ENCODE assay signal across 22 cellular contexts in genomic region chr5:132083065-132083678, GRCh38. TPM values are rescaled to one million over a fixed set of nuclear protein-coding genes. Genes with fewer than 3 reads are reported as not detected.
DNase-seq lines count a peak whose midpoint lies in the region; ATAC-seq and TF ChIP-seq lines count a peak whose summit lies in the region.
"Had no signal": no experiment of that assay in that cellular context is flagged by ENCODE, and none has a peak within 500 bp of the region (broad histone marks: within the 10 kb centered on the region; RNA-seq: fewer than 3 reads in every experiment).

No MANE protein-coding gene starts in this region.

- CTCF ChIA-PET in CD8-positive, alpha-beta memory T cell (lab: Charles Lee), result no interaction called here
- CTCF ChIA-PET in activated CD4-positive, alpha-beta memory T cell treated with anti-CD3 and anti-CD28 coated beads for 36 hours (lab: Charles Lee), result interaction anchor here (1.5 to 2.2 kb wide), 3 partner anchors 15 to 97 kb away, joined by 5 read pairs; no protein-coding TSS in a partner anchor

- 88% methylated on average over 4 of the region's 4 CpGs for WGBS in lower leg skin, 2 donors
- 91% methylated on average over 2 of the region's 4 CpGs for WGBS in mesenchymal stem cell

- H3K18ac ChIP-seq in mesenchymal stem cell (ENCODE audit: low read depth in 1 of 2, low read length in 2 of 2), result no peak overlapping the region

- no peak for TF ChIP-seq POLR2A in lower leg skin (IDR thresholded peaks at IDR 0.05)

- no peaks in the 10 kb centered on the region for H3K9me3 ChIP-seq in CD4-positive, CD25-positive, alpha-beta regulatory T cell (ENCODE audit: control insufficient read depth in 2 of 2, low read length in 2 of 2)
- H3K9me3 ChIP-seq in CD8-positive, alpha-beta memory T cell (ENCODE audit: low read length), result no peaks in the 10 kb centered on the region
- no peaks in the 10 kb centered on the region for H3K9me3 ChIP-seq in mesenchymal stem cell (ENCODE audit: control insufficient read depth, low read length)
- H3K9me3 ChIP-seq: SJSA1, tibial artery had no signal

- H2BK5ac ChIP-seq in mesenchymal stem cell (ENCODE audit: low read depth, low read length, poor library complexity, severe bottlenecking), result no peak overlapping the region

- no peak overlapping the region for H4K91ac ChIP-seq in mesenchymal stem cell (ENCODE audit: low read length)

- DNase-seq in CD4-positive, CD25-positive, alpha-beta regulatory T cell, result no peak
- peak in 1 of 5 donors; percentile 27 for DNase-seq in CD8-positive, alpha-beta memory T cell
- peak; percentile 69 for DNase-seq in activated CD4-positive, alpha-beta memory T cell treated with anti-CD3 and anti-CD28 coated beads for 36 hours
- DNase-seq in effector memory CD8-positive, alpha-beta T cell, result no peak
- DNase-seq in lower leg skin (ENCODE audit: low spot score in 2 of 2), result no peak
- no peak for DNase-seq in glutamatergic neuron
- DNase-seq in mesenchymal stem cell, result no peak
- DNase-seq: brain microvascular endothelial cell, dermis blood vessel endothelial cell, DMS 273 treated with DMSO at 0.1 percent for 48 hours, GM23248, KBM-7, left colon, midbrain, NCI-H1105 treated with DMSO at 0.1 percent for 48 hours, NCI-H2107, NCI-H748 treated with DMSO at 0.1 percent for 48 hours, retina, T-helper 9 cell, tibial artery had no signal

- peaks cover 5 to 29% (median 19%) of the 10 kb centered on the region in 4 donors for H3K4me1 Mint-ChIP-seq in CD4-positive, CD25-positive, alpha-beta regulatory T cell
- H3K4me1 Mint-ChIP-seq in CD8-positive, alpha-beta memory T cell, result peaks cover 24 to 50% (median 41%) of the 10 kb centered on the region in 3 donors
- peaks cover 50% of the 10 kb centered on the region for H3K4me1 Mint-ChIP-seq in activated CD4-positive, alpha-beta memory T cell treated with anti-CD3 and anti-CD28 coated beads for 36 hours (ENCODE audit: low read depth)
- peaks cover 20 to 25% of the 10 kb centered on the region in 2 donors for H3K4me1 Mint-ChIP-seq in effector memory CD8-positive, alpha-beta T cell (ENCODE audit: low read depth in 2 of 2)
- H3K4me1 Mint-ChIP-seq in glutamatergic neuron (ENCODE audit: low read depth, unreplicated experiment), result no peaks in the 10 kb centered on the region

- TF ChIP-seq CTCF in lower leg skin (IDR thresholded peaks at IDR 0.05) (no peak), glutamatergic neuron (IDR thresholded peaks at IDR 0.05; ENCODE audit: partially characterized antibody, unreplicated experiment) (no peak)

- no peaks in the 10 kb centered on the region for H3K36me3 Mint-ChIP-seq in CD4-positive, CD25-positive, alpha-beta regulatory T cell
- no peaks in the 10 kb centered on the region for H3K36me3 Mint-ChIP-seq in CD8-positive, alpha-beta memory T cell
- H3K36me3 Mint-ChIP-seq in activated CD4-positive, alpha-beta memory T cell treated with anti-CD3 and anti-CD28 coated beads for 36 hours, result no peaks in the 10 kb centered on the region
- no peaks in the 10 kb centered on the region for H3K36me3 Mint-ChIP-seq in effector memory CD8-positive, alpha-beta T cell (ENCODE audit: insufficient read depth)
- no peaks in the 10 kb centered on the region for H3K36me3 Mint-ChIP-seq in glutamatergic neuron (ENCODE audit: unreplicated experiment)

- peak overlapping the region; percentile 23 for H3K4me3 ChIP-seq in CD4-positive, CD25-positive, alpha-beta regulatory T cell (ENCODE audit: low read depth, low read length)
- H3K4me3 ChIP-seq in CD8-positive, alpha-beta memory T cell (ENCODE audit: low read length), result no peak overlapping the region
- H3K4me3 ChIP-seq in lower leg skin (ENCODE audit: low read depth, poor library complexity, severe bottlenecking), result no peak overlapping the region
- H3K4me3 ChIP-seq in mesenchymal stem cell (ENCODE audit: insufficient read depth in 1 of 2, low read depth in 1 of 2, low read length in 2 of 2), result no peak overlapping the region
- H3K4me3 ChIP-seq: GM23248, SJSA1, tibial artery had no signal

- no peak overlapping the region for H3K14ac ChIP-seq in mesenchymal stem cell (ENCODE audit: low read length in 2 of 2)

- no peaks in the 10 kb centered on the region for H3K9me3 Mint-ChIP-seq in CD4-positive, CD25-positive, alpha-beta regulatory T cell
- H3K9me3 Mint-ChIP-seq in CD8-positive, alpha-beta memory T cell, result no peaks in the 10 kb centered on the region
- no peaks in the 10 kb centered on the region for H3K9me3 Mint-ChIP-seq in activated CD4-positive, alpha-beta memory T cell treated with anti-CD3 and anti-CD28 coated beads for 36 hours
- no peaks in the 10 kb centered on the region for H3K9me3 Mint-ChIP-seq in effector memory CD8-positive, alpha-beta T cell
- peaks cover 7% of the 10 kb centered on the region for H3K9me3 Mint-ChIP-seq in glutamatergic neuron (ENCODE audit: unreplicated experiment)

- no peak overlapping the region for H2BK15ac ChIP-seq in mesenchymal stem cell (ENCODE audit: low read depth, poor library complexity, severe bottlenecking)

- POLR2A ChIA-PET in CD8-positive, alpha-beta memory T cell (lab: Charles Lee), result no interaction called here
- POLR2A ChIA-PET in activated CD4-positive, alpha-beta memory T cell treated with anti-CD3 and anti-CD28 coated beads for 36 hours (lab: Charles Lee), result interaction anchor here (1.0 to 1.7 kb wide), 6 partner anchors 9 to 93 kb away, joined by 3 to 6 read pairs (median 4); partner anchors contain the start of gene CSF2

- H3K27me3 Mint-ChIP-seq in CD4-positive, CD25-positive, alpha-beta regulatory T cell, result no peaks in the 10 kb centered on the region
- H3K27me3 Mint-ChIP-seq in CD8-positive, alpha-beta memory T cell, result peaks cover 0 to 2% of the 10 kb centered on the region in 2 donors
- no peaks in the 10 kb centered on the region for H3K27me3 Mint-ChIP-seq in activated CD4-positive, alpha-beta memory T cell treated with anti-CD3 and anti-CD28 coated beads for 36 hours
- H3K27me3 Mint-ChIP-seq in effector memory CD8-positive, alpha-beta T cell, result no peaks in the 10 kb centered on the region
- H3K27me3 Mint-ChIP-seq in glutamatergic neuron (ENCODE audit: unreplicated experiment), result peaks cover 8% of the 10 kb centered on the region

- no peaks in the 10 kb centered on the region for H3K27me3 ChIP-seq in CD4-positive, CD25-positive, alpha-beta regulatory T cell (ENCODE audit: control insufficient read depth, insufficient read depth, low read length)
- H3K27me3 ChIP-seq in CD8-positive, alpha-beta memory T cell (ENCODE audit: insufficient read depth, low read length, poor library complexity, severe bottlenecking), result no peaks in the 10 kb centered on the region
- H3K27me3 ChIP-seq in mesenchymal stem cell (ENCODE audit: control insufficient read depth in 1 of 2, insufficient read depth in 1 of 2, low read length in 2 of 2), result no peaks in the 10 kb centered on the region
- H3K27me3 ChIP-seq: brain microvascular endothelial cell, SJSA1, tibial artery had no signal

- H3K23ac ChIP-seq in mesenchymal stem cell (ENCODE audit: low read length in 2 of 2), result no peak overlapping the region

- no peak overlapping the region for H2BK120ac ChIP-seq in mesenchymal stem cell (ENCODE audit: low read depth, low read length)

- no peak overlapping the region for H3K4ac ChIP-seq in mesenchymal stem cell (ENCODE audit: low read depth in 1 of 2, low read length in 2 of 2)

- peaks cover 14% of the 10 kb centered on the region for H3K4me1 ChIP-seq in CD4-positive, CD25-positive, alpha-beta regulatory T cell (ENCODE audit: control insufficient read depth, insufficient read depth, low read length, poor library complexity, severe bottlenecking)
- peaks cover 10% of the 10 kb centered on the region for H3K4me1 ChIP-seq in CD8-positive, alpha-beta memory T cell (ENCODE audit: insufficient read depth, low read length)
- H3K4me1 ChIP-seq in mesenchymal stem cell (ENCODE audit: control insufficient read depth, insufficient read depth, low read depth, low read length), result peaks cover 15% of the 10 kb centered on the region

- H3K36me3 ChIP-seq in CD4-positive, CD25-positive, alpha-beta regulatory T cell (ENCODE audit: control insufficient read depth, insufficient read depth, low read length), result no peaks in the 10 kb centered on the region
- no peaks in the 10 kb centered on the region for H3K36me3 ChIP-seq in CD8-positive, alpha-beta memory T cell (ENCODE audit: insufficient read depth, low read length)
- no peaks in the 10 kb centered on the region for H3K36me3 ChIP-seq in mesenchymal stem cell (ENCODE audit: control insufficient read depth in 1 of 2, insufficient read depth in 2 of 2, low read depth in 1 of 2, low read length in 2 of 2)
- H3K36me3 ChIP-seq: brain microvascular endothelial cell, SJSA1, tibial artery had no signal

- no peaks in the 10 kb centered on the region for H3K79me1 ChIP-seq in mesenchymal stem cell (replicated peaks; ENCODE audit: low read length, poor library complexity, severe bottlenecking)

- no peak overlapping the region for H3K9ac ChIP-seq in mesenchymal stem cell (ENCODE audit: low read length)
- H3K9ac ChIP-seq: GM23248 had no signal

- ATAC-seq in CD4-positive, CD25-positive, alpha-beta regulatory T cell (ENCODE audit: low read depth in 2 of 2), result no peak
- ATAC-seq in effector memory CD8-positive, alpha-beta T cell (replicated peaks), result peak; percentile 29
- ATAC-seq: esophagus mucosa, left colon had no signal

- no peak overlapping the region for H2AK5ac ChIP-seq in mesenchymal stem cell (ENCODE audit: low read length, severe bottlenecking)

- intact Hi-C loops in activated CD4-positive, alpha-beta memory T cell treated with anti-CD3 and anti-CD28 coated beads for 36 hours (cut with micrococcal nuclease), result loop anchor here (1.0 kb wide), 3 partner anchors 8 to 32 kb away; no protein-coding TSS in a partner anchor
- intact Hi-C loops in lower leg skin (cut with DNase I; ENCODE audit: low total_unique reads), result no loop called here

- H3K4me3 Mint-ChIP-seq in CD4-positive, CD25-positive, alpha-beta regulatory T cell, result no peak overlapping the region
- peak overlapping the region in 2 of 7 donors; percentile 27 to 29 for H3K4me3 Mint-ChIP-seq in CD8-positive, alpha-beta memory T cell
- H3K4me3 Mint-ChIP-seq in activated CD4-positive, alpha-beta memory T cell treated with anti-CD3 and anti-CD28 coated beads for 36 hours, result no peak overlapping the region
- no peak overlapping the region for H3K4me3 Mint-ChIP-seq in effector memory CD8-positive, alpha-beta T cell
- H3K4me3 Mint-ChIP-seq in glutamatergic neuron (ENCODE audit: unreplicated experiment), result no peak overlapping the region

- no peak overlapping the region for H2AFZ ChIP-seq in mesenchymal stem cell (ENCODE audit: low read depth, low read length)
- H2AFZ ChIP-seq: GM23248 had no signal

- no peak overlapping the region for H3K4me2 ChIP-seq in mesenchymal stem cell (ENCODE audit: low read length, poor library complexity, severe bottlenecking)

- H2BK12ac ChIP-seq in mesenchymal stem cell (ENCODE audit: low read length in 2 of 2), result no peak overlapping the region

- H3K27ac ChIP-seq in CD4-positive, CD25-positive, alpha-beta regulatory T cell (ENCODE audit: insufficient read depth, low read length, poor library complexity, severe bottlenecking), result no peak overlapping the region
- H3K27ac ChIP-seq in CD8-positive, alpha-beta memory T cell (ENCODE audit: low read depth, low read length), result no peak overlapping the region
- H3K27ac ChIP-seq in mesenchymal stem cell (ENCODE audit: low read length, poor library complexity, severe bottlenecking), result no peak overlapping the region
- H3K27ac ChIP-seq: brain microvascular endothelial cell, GM23248, SJSA1, tibial artery had no signal

- H3K27ac Mint-ChIP-seq in CD4-positive, CD25-positive, alpha-beta regulatory T cell, result peak overlapping the region in 1 of 3 donors; percentile 5
- H3K27ac Mint-ChIP-seq in CD8-positive, alpha-beta memory T cell, result peak overlapping the region in 6 of 8 donors; percentile 46 to 84 (median 75)
- H3K27ac Mint-ChIP-seq in activated CD4-positive, alpha-beta memory T cell treated with anti-CD3 and anti-CD28 coated beads for 36 hours, result peak overlapping the region; percentile 44
- H3K27ac Mint-ChIP-seq in effector memory CD8-positive, alpha-beta T cell, result peak overlapping the region; percentile 1 to 26
- H3K27ac Mint-ChIP-seq in glutamatergic neuron (ENCODE audit: unreplicated experiment), result no peak overlapping the region

- no peak overlapping the region for H4K8ac ChIP-seq in mesenchymal stem cell (ENCODE audit: low read length)

RNA-seq across cellular contexts. Expression of gene CSF2, which starts 9.6 kb away (rescaled TPM):
- total RNA-seq in CD4-positive, CD25-positive, alpha-beta regulatory T cell, result not detected
- not detected for polyA plus RNA-seq in CD4-positive, CD25-positive, alpha-beta regulatory T cell
- total RNA-seq in CD8-positive, alpha-beta memory T cell, result 100 to 1,000 TPM; 393 to 409 TPM
- not detected for polyA plus RNA-seq in CD8-positive, alpha-beta memory T cell
- 100 to 1,000 TPM; 125 to 128 TPM for total RNA-seq in activated CD4-positive, alpha-beta memory T cell treated with anti-CD3 and anti-CD28 coated beads for 36 hours
- total RNA-seq in lower leg skin (not detected), glutamatergic neuron (ENCODE audit: unreplicated experiment) (not detected)
- not detected for polyA plus RNA-seq in mesenchymal stem cell (2013, experiment 1 of 2)
- polyA plus RNA-seq in mesenchymal stem cell (2013, experiment 2 of 2), result not detected
- total RNA-seq: esophagus mucosa, GM23248, left colon had no signal
- polyA plus RNA-seq: GM23248 had no signal

RNA-seq across cellular contexts. Expression of gene IL3, which starts 22.7 kb away (rescaled TPM):
- not detected for total RNA-seq in CD4-positive, CD25-positive, alpha-beta regulatory T cell
- not detected for polyA plus RNA-seq in CD4-positive, CD25-positive, alpha-beta regulatory T cell
- 10 to 100 TPM; 69.7 to 71.9 TPM for total RNA-seq in CD8-positive, alpha-beta memory T cell
- polyA plus RNA-seq in CD8-positive, alpha-beta memory T cell, result not detected
- total RNA-seq in activated CD4-positive, alpha-beta memory T cell treated with anti-CD3 and anti-CD28 coated beads for 36 hours, result 10 to 100 TPM; 23.1 to 23.3 TPM
- total RNA-seq in lower leg skin, result not detected
- not detected for total RNA-seq in glutamatergic neuron (ENCODE audit: unreplicated experiment)
- polyA plus RNA-seq in mesenchymal stem cell (2013, experiment 1 of 2), result not detected
- polyA plus RNA-seq in mesenchymal stem cell (2013, experiment 2 of 2), result not detected
- total RNA-seq: dermis blood vessel endothelial cell, esophagus mucosa, GM23248, left colon, SJSA1 had no signal
- polyA plus RNA-seq: GM23248 had no signal

Comparison
In these comparisons a context has a peak if more than half of its experiments do, and no peak if none do; other contexts are left out.
1. RNA of gene CSF2, which starts 9.6 kb away (total RNA-seq): 393 to 409 TPM in CD8-positive, alpha-beta memory T cell and 125 to 128 TPM in activated CD4-positive, alpha-beta memory T cell treated with anti-CD3 and anti-CD28 coated beads for 36 hours; not detected in CD4-positive, CD25-positive, alpha-beta regulatory T cell (single experiment), not detected in lower leg skin and not detected in glutamatergic neuron (single experiment); every median in the first group is over 100 times any median in the second.
2. RNA of gene IL3, which starts 22.7 kb away (total RNA-seq): 69.7 to 71.9 TPM in CD8-positive, alpha-beta memory T cell and 23.1 to 23.3 TPM in activated CD4-positive, alpha-beta memory T cell treated with anti-CD3 and anti-CD28 coated beads for 36 hours; not detected in CD4-positive, CD25-positive, alpha-beta regulatory T cell (single experiment), not detected in lower leg skin and not detected in glutamatergic neuron (single experiment); every median in the first group is over 10 times any median in the second.